ENCODE assay signal across 20 cellular contexts in the genomic region with DNA sequence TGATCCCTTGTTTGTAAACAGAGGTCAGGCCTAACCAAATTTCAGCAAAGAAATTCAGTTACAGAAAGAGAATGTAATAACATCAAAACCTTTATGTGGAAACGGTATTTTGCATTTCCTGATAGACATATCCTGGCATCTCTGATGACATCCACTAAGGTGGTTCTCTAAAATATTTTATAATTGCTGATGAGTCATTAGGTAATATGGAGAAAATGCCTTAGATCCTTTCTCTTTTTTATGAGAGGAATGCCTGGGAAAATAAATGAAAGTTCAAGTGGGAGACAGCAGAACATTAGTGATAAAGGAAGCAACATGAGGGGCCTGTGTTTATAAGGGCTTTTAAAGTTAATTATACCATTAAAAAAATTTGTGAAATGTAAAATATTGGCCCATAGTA.
"Had no signal": no experiment of that assay in that cellular context is flagged by ENCODE, and none has a peak within 500 bp of the region (broad histone marks: within the 10 kb centered on the region; RNA-seq: fewer than 3 reads in every experiment).

No MANE protein-coding gene starts in this region.

- H3K36me3 Mint-ChIP-seq: immature natural killer cell; stimulated activated effector memory CD8-positive, alpha-beta T cell treated with anti-CD3 and anti-CD28 coated beads, Interleukin-12 subunit alpha, Interleukin-12 subunit beta, amount 100 ng/mL, for 72 hours had no signal

- H3K9me3 Mint-ChIP-seq: immature natural killer cell; naive thymus-derived CD4-positive, alpha-beta T cell; nephron progenitor cell; stimulated activated effector memory CD8-positive, alpha-beta T cell treated with anti-CD3 and anti-CD28 coated beads, Interleukin-12 subunit alpha, Interleukin-12 subunit beta, amount 100 ng/mL, for 72 hours had no signal

- DNase-seq: effector memory CD4-positive, alpha-beta T cell; esophagus squamous epithelium; foreskin fibroblast; immature natural killer cell; left lung; mesenchymal stem cell; naive thymus-derived CD4-positive, alpha-beta T cell; nephron progenitor cell; psoas muscle; retina; right lobe of liver; stimulated activated CD4-positive, alpha-beta T cell treated with anti-CD3 and anti-CD28 coated beads, Interleukin-4, amount 100 ng/mL, for 1 hour; stimulated activated CD8-positive, alpha-beta memory T cell treated with anti-CD3 and anti-CD28 coated beads, Interleukin-4, amount 100 ng/mL, for 48 hours; stimulated activated naive CD8-positive, alpha-beta T cell treated with anti-CD3 and anti-CD28 coated beads, Interleukin-15, Interleukin-2, amounts not matched to agents 100 U/mL and 50 U/mL, for 24 hours; thyroid gland; upper lobe of right lung had no signal

- H3K36me3 ChIP-seq: esophagus squamous epithelium, left lung, right lobe of liver, suprapubic skin, thyroid gland, upper lobe of right lung, vagina had no signal

- H3K4me3 ChIP-seq: esophagus squamous epithelium, left lung, lung, psoas muscle, right lobe of liver, suprapubic skin, thyroid gland, upper lobe of right lung, vagina had no signal

- H3K27me3 ChIP-seq: esophagus squamous epithelium, left lung, right lobe of liver, suprapubic skin, thyroid gland, upper lobe of right lung, vagina had no signal

- H3K4me3 Mint-ChIP-seq: immature natural killer cell; nephron progenitor cell; stimulated activated effector memory CD8-positive, alpha-beta T cell treated with anti-CD3 and anti-CD28 coated beads, Interleukin-12 subunit alpha, Interleukin-12 subunit beta, amount 100 ng/mL, for 72 hours had no signal

- H3K27ac Mint-ChIP-seq: immature natural killer cell; nephron progenitor cell; stimulated activated effector memory CD8-positive, alpha-beta T cell treated with anti-CD3 and anti-CD28 coated beads, Interleukin-12 subunit alpha, Interleukin-12 subunit beta, amount 100 ng/mL, for 72 hours had no signal

- H3K27me3 Mint-ChIP-seq: naive thymus-derived CD4-positive, alpha-beta T cell had no signal

- H3K4me1 ChIP-seq: right lobe of liver, upper lobe of right lung had no signal

- H3K4me1 Mint-ChIP-seq: immature natural killer cell had no signal

- ATAC-seq: left lung; naive thymus-derived CD4-positive, alpha-beta T cell; psoas muscle; right lobe of liver; stimulated activated effector memory CD8-positive, alpha-beta T cell treated with anti-CD3 and anti-CD28 coated beads, Interleukin-12 subunit alpha, Interleukin-12 subunit beta, amount 100 ng/mL, for 72 hours; stimulated activated naive CD8-positive, alpha-beta T cell treated with anti-CD3 and anti-CD28 coated beads, Interleukin-15, Interleukin-2, amounts not matched to agents 100 U/mL and 50 U/mL, for 24 hours; upper lobe of right lung had no signal

- H3K27ac ChIP-seq: esophagus squamous epithelium, left lung, psoas muscle, right lobe of liver, suprapubic skin, thyroid gland, upper lobe of right lung, vagina had no signal
